ENCODE assay signal across 8 cellular contexts in genomic region chr11:66567787-66568123, GRCh38. TPM values are rescaled to one million over a fixed set of nuclear protein-coding genes. Genes with fewer than 3 reads are reported as not detected.
DNase-seq lines count a peak whose midpoint lies in the region; ATAC-seq and TF ChIP-seq lines count a peak whose summit lies in the region.

No MANE protein-coding gene starts in this region.

- no peak overlapping the region for H3K27ac ChIP-seq in DOHH2 (ENCODE audit: low read depth, low read length)
- peak overlapping the region; percentile 75; the same call in 1 of the 2 replicates for H3K27ac ChIP-seq in VCaP
- peak overlapping the region in 2 of 4 donors; percentile 26 to 70 for H3K27ac ChIP-seq in esophagus squamous epithelium
- H3K27ac ChIP-seq in gastrocnemius medialis = peak overlapping the region; percentile 74 to 86 (median 79)

- no peaks in the 10 kb centered on the region for H3F3A ChIP-seq in DOHH2 (ENCODE audit: control insufficient read depth, insufficient read depth)

- no peaks in the 10 kb centered on the region for H3K79me2 ChIP-seq in DOHH2 (ENCODE audit: control insufficient read depth, low read length)

- H3K27me3 ChIP-seq in DOHH2 (ENCODE audit: control insufficient read depth, low read length) = peaks cover 34% of the 10 kb centered on the region
- peaks cover 0 to 9% (median 0%) of the 10 kb centered on the region in 4 donors for H3K27me3 ChIP-seq in esophagus squamous epithelium
- no peaks in the 10 kb centered on the region for H3K27me3 ChIP-seq in gastrocnemius medialis

- no peaks in the 10 kb centered on the region for H3K9me2 ChIP-seq in DOHH2 (replicated peaks; ENCODE audit: control insufficient read depth, low read length)

- TF ChIP-seq CTCF in DOHH2 (IDR thresholded peaks at IDR 0.05; ENCODE audit: low read depth, low read length, poor library complexity, severe bottlenecking) = no peak
- no peak for TF ChIP-seq CTCF in VCaP (conservative IDR thresholded peaks at IDR 0.05)
- no peak for TF ChIP-seq CTCF in esophagus squamous epithelium (IDR thresholded peaks at IDR 0.05)
- no peak for TF ChIP-seq CTCF in gastrocnemius medialis (IDR thresholded peaks at IDR 0.05 in 4 of 5, conservative IDR thresholded peaks at IDR 0.05 in 1 of 5)

- DNase-seq in esophagus squamous epithelium (lab: John Stamatoyannopoulos, UW) (no peak), gastrocnemius medialis (no peak), NCI-H526 treated with DMSO at 0.1 percent for 48 hours (lab: John Stamatoyannopoulos, UW) (no peak), SHP77 treated with DMSO at 0.1 percent for 48 hours (lab: John Stamatoyannopoulos, UW) (no peak)

- H3K9me3 ChIP-seq in DOHH2 (ENCODE audit: control insufficient read depth, insufficient read depth, low read length) = no peaks in the 10 kb centered on the region
- H3K9me3 ChIP-seq in esophagus squamous epithelium = no peaks in the 10 kb centered on the region
- H3K9me3 ChIP-seq in gastrocnemius medialis = no peaks in the 10 kb centered on the region

- no peaks in the 10 kb centered on the region for H4K20me1 ChIP-seq in DOHH2 (ENCODE audit: control insufficient read depth, insufficient read depth, low read depth, low read length)

- no peaks in the 10 kb centered on the region for H3K36me3 ChIP-seq in DOHH2 (ENCODE audit: control insufficient read depth, low read length)
- peaks cover 0 to 28% (median 0%) of the 10 kb centered on the region in 3 donors for H3K36me3 ChIP-seq in esophagus squamous epithelium
- peaks cover 0 to 17% of the 10 kb centered on the region in 2 donors for H3K36me3 ChIP-seq in gastrocnemius medialis

- intact Hi-C loops in esophagus squamous epithelium (cut with DNase I) (no loop called here), gastrocnemius medialis (cut with DNase I; ENCODE audit: low total_unique reads) (no loop called here)

- H3K4me2 ChIP-seq in DOHH2 (ENCODE audit: low read length) = peak overlapping the region; percentile 76

- H3K4me1 ChIP-seq in DOHH2 (ENCODE audit: control insufficient read depth, low read length) (peaks cover 11% of the 10 kb centered on the region), esophagus squamous epithelium (peaks cover 11 to 20% (median 14%) of the 10 kb centered on the region in 3 donors), gastrocnemius medialis (peaks cover 5 to 11% of the 10 kb centered on the region in 2 donors)

- H3K4me3 ChIP-seq in DOHH2 (ENCODE audit: low read length) (peak overlapping the region; percentile 69), esophagus squamous epithelium (peak overlapping the region; percentile 48 to 86 (median 62)), gastrocnemius medialis (peak overlapping the region; percentile 56 to 77 (median 66))

- TF ChIP-seq POLR2A in esophagus squamous epithelium (IDR thresholded peaks at IDR 0.05) (no peak), gastrocnemius medialis (IDR thresholded peaks at IDR 0.05) (no peak)

- peak in 1 of 2 donors; percentile 12 for ATAC-seq in gastrocnemius medialis
- no peak for ATAC-seq in GM21360 (IDR thresholded peaks at IDR 0.05; ENCODE audit: unreplicated experiment)
- no peak for ATAC-seq in GM19467 (IDR thresholded peaks at IDR 0.05; ENCODE audit: unreplicated experiment)

- in situ Hi-C loops in gastrocnemius medialis (cut with MboI; ENCODE audit: low sequenced_read_pairs in 4 of 4) = no loop called here

- 20 to 84% methylated on average over 2 to 6 of the region's 15 CpGs for WGBS in esophagus squamous epithelium, 2 donors

RNA-seq across cellular contexts. Expression of gene CTSF, which starts 0.7 kb away (rescaled TPM):
- total RNA-seq in esophagus squamous epithelium (10 to 100 TPM in 2 of 4 donors, 1 to 10 TPM in 2; 3.3 to 47.3 (median 13.0) TPM), gastrocnemius medialis (10 to 100 TPM; 49.1 to 87.0 (median 60.6) TPM)

RNA-seq across cellular contexts. Expression of gene ACTN3, which starts 21.1 kb away (rescaled TPM):
- total RNA-seq in esophagus squamous epithelium (not detected), gastrocnemius medialis (1 to 10 TPM in 3 of 4 donors, under 1 TPM in 1; 0.85 to 2.4 (median 1.2) TPM)

RNA-seq across cellular contexts. Expression of gene ZDHHC24, which starts 21.9 kb away (rescaled TPM):
- total RNA-seq in esophagus squamous epithelium (10 to 100 TPM in 1 of 4 donors, 1 to 10 TPM in 3; 8.0 to 10.7 (median 9.5) TPM), gastrocnemius medialis (10 to 100 TPM in 2 of 4 donors, 1 to 10 TPM in 2; 7.2 to 13.0 (median 11.2) TPM)

RNA-seq across cellular contexts. Expression of gene CCDC87, which starts 25.1 kb away (rescaled TPM):
- total RNA-seq in esophagus squamous epithelium = under 1 TPM; 0.09 to 0.40 (median 0.21) TPM
- total RNA-seq in gastrocnemius medialis = under 1 TPM in 2 of 4 donors, not detected in 2; 0.13 to 0.41 TPM

RNA-seq across cellular contexts. Expression of gene CCS, which starts 25.2 kb away (rescaled TPM):
- total RNA-seq in esophagus squamous epithelium = 10 to 100 TPM; 12.7 to 27.5 (median 21.2) TPM
- 10 to 100 TPM in 3 of 4 donors, 1 to 10 TPM in 1; 9.0 to 12.3 (median 11.7) TPM for total RNA-seq in gastrocnemius medialis
